Comparison of ENCODE assay signal across 14 cellular contexts in the genomic region with DNA sequence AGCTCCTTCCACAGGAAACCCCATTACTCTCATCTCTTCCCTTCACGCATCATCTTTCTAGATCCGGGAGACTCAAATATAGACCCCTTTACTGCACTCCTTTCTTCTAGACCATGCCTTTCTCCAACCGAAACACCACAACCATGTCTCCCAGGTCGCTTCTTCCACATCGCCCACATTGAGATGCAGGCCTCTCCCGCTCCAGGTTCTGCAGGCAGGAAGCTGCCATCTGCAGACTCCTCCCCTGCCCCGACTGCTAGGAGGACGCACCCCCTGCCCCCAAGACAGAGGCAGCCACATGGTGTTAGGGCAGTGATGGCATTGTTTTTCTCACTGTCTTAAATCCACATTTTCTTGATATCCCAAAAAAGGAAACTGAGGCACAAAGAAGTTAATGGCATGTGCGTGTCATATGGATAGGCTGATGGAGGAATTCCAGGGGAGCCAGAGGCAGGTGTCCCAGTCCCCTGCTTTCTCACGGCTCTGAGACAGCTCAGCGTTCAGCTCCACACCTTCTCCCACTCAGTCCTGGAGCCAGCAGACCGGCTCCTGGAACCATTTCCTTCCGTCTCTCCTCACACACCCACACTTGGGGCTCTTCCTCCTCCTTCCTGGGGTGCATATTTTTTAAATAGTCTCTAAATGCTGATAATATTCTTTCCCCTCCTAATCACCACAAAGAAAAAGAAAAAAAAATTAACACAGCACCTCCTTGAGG.
DNase-seq lines count a peak whose midpoint lies in the region; ATAC-seq and TF ChIP-seq lines count a peak whose summit lies in the region.
"Had no signal": no experiment of that assay in that cellular context is flagged by ENCODE, and none has a peak within 500 bp of the region (broad histone marks: within the 10 kb centered on the region; RNA-seq: fewer than 3 reads in every experiment).

No MANE protein-coding gene starts in this region.

- TF ChIP-seq RAD21 in SK-N-SH (IDR thresholded peaks at IDR 0.05; ENCODE audit: low read length) = no peak

- no peak overlapping the region for H3K4ac ChIP-seq in neuronal stem cell (ENCODE audit: low read length)

- no peak overlapping the region for H2BK12ac ChIP-seq in neuronal stem cell (ENCODE audit: low read length)

- no peaks in the 10 kb centered on the region for H3K79me1 ChIP-seq in neuronal stem cell (ENCODE audit: low read depth, low read length)

- H2BK120ac ChIP-seq in neuronal stem cell (ENCODE audit: low read depth, low read length) = no peak overlapping the region

- H3K9me3 ChIP-seq in SK-N-SH (no peaks in the 10 kb centered on the region), neuronal stem cell (replicated peaks in 1 of 2; ENCODE audit: control insufficient read depth in 2 of 2, insufficient read depth in 1 of 2, low read depth in 1 of 2, low read length in 2 of 2) (peaks cover 0 to 1% of the 10 kb centered on the region in 2 donors)

- H2AK5ac ChIP-seq in neuronal stem cell (ENCODE audit: low read depth, low read length) = peak overlapping the region; percentile 22

- peak; percentile 53 for DNase-seq in SK-N-SH
- DNase-seq in islet precursor cell = peak; percentile 21
- DNase-seq in neuronal stem cell (ENCODE audit: low spot score) = no peak
- no peak for DNase-seq in NCI-H2227 treated with DMSO at 0.1 percent for 48 hours (lab: John Stamatoyannopoulos, UW)
- DNase-seq in stimulated activated CD4-positive, alpha-beta T cell treated with anti-CD3 and anti-CD28 coated beads, Interleukin-4, amount 100 ng/mL, for 24 hours = no peak
- DNase-seq: Calu3; CD4-positive, alpha-beta memory T cell; COR-L47; DMS53; GF-D8; HCEC 1CT had no signal

- 54% methylated on average over 12 of the region's 13 CpGs for WGBS in SK-N-SH (ENCODE audit: low lambda C conversion rate)
- no CpG with 5 or more reads among the region's 13 CpGs for WGBS in neuronal stem cell (ENCODE audit: extremely low coverage in 2 of 2, insufficient read length in 2 of 2, insufficient replicate concordance in 1 of 2), 2 donors

- POLR2A ChIA-PET in SK-N-SH (lab: Yijun Ruan, JAX) = no interaction called here

- H3K4me3 ChIP-seq in SK-N-SH (ENCODE audit: low read depth in 2 of 2, low read length in 1 of 2) = no peak overlapping the region
- no peak overlapping the region for H3K4me3 ChIP-seq in neuronal stem cell (ENCODE audit: low read length in 2 of 2)

- H3K9ac ChIP-seq in SK-N-SH = no peak overlapping the region
- no peak overlapping the region for H3K9ac ChIP-seq in neuronal stem cell (ENCODE audit: low read depth, low read length, poor library complexity)

- H3K27me3 ChIP-seq in SK-N-SH (ENCODE audit: insufficient read depth) (no peaks in the 10 kb centered on the region), neuronal stem cell (ENCODE audit: control insufficient read depth in 3 of 3, insufficient read depth in 3 of 3, low read depth in 1 of 3, low read length in 3 of 3) (no peaks in the 10 kb centered on the region)

- CTCF ChIA-PET in SK-N-SH (lab: Yijun Ruan, JAX) = interaction anchor here (0.5 to 2.1 kb wide), 6 partner anchors 13 to 92 kb away, joined by 3 to 11 read pairs (median 4); no protein-coding TSS in a partner anchor

- TF ChIP-seq CTCF in SK-N-SH (IDR thresholded peaks at IDR 0.05) = no peak

- no peaks in the 10 kb centered on the region for H3K36me3 ChIP-seq in SK-N-SH (replicated peaks in 1 of 2; ENCODE audit: control insufficient read depth in 1 of 2, insufficient read depth in 2 of 2, low read length in 1 of 2)
- no peaks in the 10 kb centered on the region for H3K36me3 ChIP-seq in neuronal stem cell (replicated peaks in 1 of 2; ENCODE audit: control insufficient read depth in 2 of 2, insufficient read depth in 2 of 2, low read length in 2 of 2)

- no peak overlapping the region for H4K91ac ChIP-seq in neuronal stem cell (ENCODE audit: low read depth, low read length, poor library complexity)

- ATAC-seq in SK-N-SH treated with all-trans-retinoic acid at 6 μM for 48 hours (no peak), HG03175 (IDR thresholded peaks at IDR 0.05; ENCODE audit: unreplicated experiment) (no peak)

- no peaks in the 10 kb centered on the region for H3F3A ChIP-seq in SK-N-SH (replicated peaks; ENCODE audit: insufficient read depth)

- H4K20me1 ChIP-seq in SK-N-SH (ENCODE audit: insufficient read depth) = no peaks in the 10 kb centered on the region

- peaks cover 0 to 24% of the 10 kb centered on the region in 2 experiments; a peak in 2 of 4 replicates for H3K4me1 ChIP-seq in SK-N-SH (ENCODE audit: control insufficient read depth in 1 of 2, insufficient read depth in 2 of 2, low read depth in 1 of 2, low read length in 1 of 2)
- H3K4me1 ChIP-seq in neuronal stem cell (ENCODE audit: control insufficient read depth in 2 of 2, insufficient read depth in 1 of 2, low read depth in 1 of 2, low read length in 2 of 2) = peaks cover 0 to 4% of the 10 kb centered on the region in 2 donors

- H3K79me2 ChIP-seq in SK-N-SH (ENCODE audit: insufficient read depth) = no peaks in the 10 kb centered on the region

- no peak for TF ChIP-seq EP300 in SK-N-SH (IDR thresholded peaks at IDR 0.05; ENCODE audit: borderline replicate concordance in 1 of 2, low read depth in 1 of 2, low read length in 1 of 2)

- H3K27ac ChIP-seq in SK-N-SH (ENCODE audit: low read depth in 2 of 2, low read length in 1 of 2) (peak overlapping the region in 1 of 2 experiments; percentile 95; a peak in 2 of 4 replicates), neuronal stem cell (replicated peaks; ENCODE audit: low read length) (no peak overlapping the region)
- H3K27ac ChIP-seq: 22Rv1 had no signal

- no peak overlapping the region for H4K8ac ChIP-seq in neuronal stem cell (ENCODE audit: low read depth, low read length)

- H2AFZ ChIP-seq in SK-N-SH (ENCODE audit: low read depth) (no peak overlapping the region), neuronal stem cell (ENCODE audit: low read length) (no peak overlapping the region)

- no peak overlapping the region for H3K18ac ChIP-seq in neuronal stem cell (ENCODE audit: low read length)

- H3K4me2 ChIP-seq in SK-N-SH (no peak overlapping the region), neuronal stem cell (ENCODE audit: insufficient read depth, low read length, poor library complexity, severe bottlenecking) (no peak overlapping the region)

- no peak overlapping the region for H3K23ac ChIP-seq in neuronal stem cell (ENCODE audit: low read depth, low read length, poor library complexity)

- H2BK15ac ChIP-seq in neuronal stem cell (ENCODE audit: low read length) = no peak overlapping the region

- H3K14ac ChIP-seq in neuronal stem cell (ENCODE audit: low read length) = no peak overlapping the region

- no peak overlapping the region for H2BK5ac ChIP-seq in neuronal stem cell (ENCODE audit: low read length)

- H3K9me2 ChIP-seq in SK-N-SH = no peaks in the 10 kb centered on the region

TF ChIP-seq in SK-N-SH, 30 proteins besides CTCF, POLR2A, EP300 and RAD21:
- 0 out of 2 replicates have a peak, but pooled peaks have one; percentile 29 for TF ChIP-seq FOXJ3 (CRISPR knock-in tag; IDR thresholded peaks at IDR 0.05)
- no peak for TF ChIP-seq SIN3A (IDR thresholded peaks at IDR 0.05; ENCODE audit: borderline replicate concordance, low read depth, low read length)

TF ChIP-seq in SK-N-SH treated with all-trans-retinoic acid at 6 μM for 48 hours, 23 proteins besides CTCF, POLR2A, EP300 and RAD21:
- TF ChIP-seq CSDC2 (CRISPR knock-in tag; IDR thresholded peaks at IDR 0.05) = no peak
- no peak for TF ChIP-seq ESRRG (CRISPR knock-in tag; IDR thresholded peaks at IDR 0.05)
- no peak for TF ChIP-seq ZNF8 (CRISPR knock-in tag; IDR thresholded peaks at IDR 0.05)
- TF ChIP-seq OSR1 (CRISPR knock-in tag; IDR thresholded peaks at IDR 0.05) = no peak
- TF ChIP-seq ZFP3 (CRISPR knock-in tag; IDR thresholded peaks at IDR 0.05) = no peak
- no peak for TF ChIP-seq ZC3H10 (CRISPR knock-in tag; IDR thresholded peaks at IDR 0.05)
- TF ChIP-seq, protein P1, sequence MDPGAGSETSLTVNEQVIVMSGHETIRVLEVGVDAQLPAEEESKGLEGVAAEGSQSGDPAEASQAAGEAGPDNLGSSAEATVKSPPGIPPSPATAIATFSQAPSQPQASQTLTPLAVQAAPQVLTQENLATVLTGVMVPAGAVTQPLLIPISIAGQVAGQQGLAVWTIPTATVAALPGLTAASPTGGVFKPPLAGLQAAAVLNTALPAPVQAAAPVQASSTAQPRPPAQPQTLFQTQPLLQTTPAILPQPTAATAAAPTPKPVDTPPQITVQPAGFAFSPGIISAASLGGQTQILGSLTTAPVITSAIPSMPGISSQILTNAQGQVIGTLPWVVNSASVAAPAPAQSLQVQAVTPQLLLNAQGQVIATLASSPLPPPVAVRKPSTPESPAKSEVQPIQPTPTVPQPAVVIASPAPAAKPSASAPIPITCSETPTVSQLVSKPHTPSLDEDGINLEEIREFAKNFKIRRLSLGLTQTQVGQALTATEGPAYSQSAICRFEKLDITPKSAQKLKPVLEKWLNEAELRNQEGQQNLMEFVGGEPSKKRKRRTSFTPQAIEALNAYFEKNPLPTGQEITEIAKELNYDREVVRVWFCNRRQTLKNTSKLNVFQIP (CRISPR knock-in tag; IDR thresholded peaks at IDR 0.05; ENCODE audit: borderline replicate concordance, low read depth) = no peak
- no peak for TF ChIP-seq PPARA (CRISPR knock-in tag; IDR thresholded peaks at IDR 0.05; ENCODE audit: borderline replicate concordance)
- TF ChIP-seq TOX (CRISPR knock-in tag; IDR thresholded peaks at IDR 0.05; ENCODE audit: borderline replicate concordance) = no peak
- TF ChIP-seq, protein P2, sequence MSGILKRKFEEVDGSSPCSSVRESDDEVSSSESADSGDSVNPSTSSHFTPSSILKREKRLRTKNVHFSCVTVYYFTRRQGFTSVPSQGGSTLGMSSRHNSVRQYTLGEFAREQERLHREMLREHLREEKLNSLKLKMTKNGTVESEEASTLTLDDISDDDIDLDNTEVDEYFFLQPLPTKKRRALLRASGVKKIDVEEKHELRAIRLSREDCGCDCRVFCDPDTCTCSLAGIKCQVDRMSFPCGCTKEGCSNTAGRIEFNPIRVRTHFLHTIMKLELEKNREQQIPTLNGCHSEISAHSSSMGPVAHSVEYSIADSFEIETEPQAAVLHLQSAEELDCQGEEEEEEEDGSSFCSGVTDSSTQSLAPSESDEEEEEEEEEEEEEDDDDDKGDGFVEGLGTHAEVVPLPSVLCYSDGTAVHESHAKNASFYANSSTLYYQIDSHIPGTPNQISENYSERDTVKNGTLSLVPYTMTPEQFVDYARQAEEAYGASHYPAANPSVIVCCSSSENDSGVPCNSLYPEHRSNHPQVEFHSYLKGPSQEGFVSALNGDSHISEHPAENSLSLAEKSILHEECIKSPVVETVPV (CRISPR knock-in tag; IDR thresholded peaks at IDR 0.05) = no peak

Comparison
In these comparisons a context has a peak if more than half of its experiments do, and no peak if none do; other contexts are left out.
1. DNase-seq: peak in SK-N-SH (single experiment) and islet precursor cell (single experiment); none in neuronal stem cell (single experiment), NCI-H2227 treated with DMSO at 0.1 percent for 48 hours (single experiment) and stimulated activated CD4-positive, alpha-beta T cell treated with anti-CD3 and anti-CD28 coated beads, Interleukin-4, amount 100 ng/mL, for 24 hours (single experiment).